In the genomic region with DNA sequence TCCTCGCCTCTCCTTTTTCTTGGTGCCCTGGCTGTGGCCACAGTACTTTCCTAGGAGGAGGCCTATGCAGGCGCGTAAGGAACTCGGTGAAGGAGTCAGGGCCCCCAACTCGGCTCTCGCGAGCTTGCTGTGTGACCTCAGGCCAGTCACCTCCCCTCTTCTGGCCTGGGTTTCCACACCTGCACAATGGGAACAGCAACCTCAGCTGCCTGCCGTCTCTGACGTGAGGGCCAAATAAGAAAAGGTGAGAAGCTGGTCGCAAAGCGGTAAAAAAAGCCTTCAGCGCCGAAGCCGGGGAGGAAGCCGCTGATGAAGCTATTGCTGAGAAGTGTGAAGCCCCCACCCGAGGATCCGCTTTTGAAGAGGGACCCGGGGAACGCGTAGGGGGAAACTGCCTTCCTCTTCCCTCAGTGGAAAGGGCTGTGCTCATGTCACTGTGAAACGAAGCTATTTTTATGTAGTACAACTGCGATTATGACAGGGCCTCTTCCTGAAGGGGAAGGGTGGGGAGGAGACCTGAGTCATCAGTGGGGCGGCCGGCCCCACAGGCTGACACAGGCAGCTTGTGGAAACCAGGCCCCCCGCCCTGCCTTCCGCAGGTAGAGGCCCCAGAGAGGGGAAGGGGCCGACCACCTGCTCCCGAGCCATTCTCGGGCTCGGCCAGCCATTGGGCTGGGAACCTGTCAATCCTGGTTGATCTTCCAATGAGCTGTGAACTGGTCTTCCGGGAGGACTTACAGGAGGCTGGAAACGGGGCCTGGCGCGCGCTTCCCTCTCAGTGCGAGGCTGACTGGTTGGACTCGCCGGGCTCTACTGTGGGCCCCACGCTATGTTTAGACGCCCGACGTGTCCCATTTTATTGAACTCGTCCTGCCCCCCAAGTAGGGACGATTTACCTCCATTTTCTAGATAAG, we compare ENCODE assay signal across 2 cellular contexts.
TF ChIP-seq lines count a peak whose summit lies in the region.

No MANE protein-coding gene starts in this region.

TF ChIP-seq in GM12891, 5 proteins besides CTCF, POLR2A, EP300 and RAD21:
- TF ChIP-seq PAX5 (IDR thresholded peaks at IDR 0.05; ENCODE audit: insufficient read depth, low read length, severe bottlenecking) (peak; percentile 60), SPI1 (IDR thresholded peaks at IDR 0.05; ENCODE audit: low read depth, low read length) (peak; percentile 53; the same call in 1 of the 2 replicates), POU2F2 (IDR thresholded peaks at IDR 0.05; ENCODE audit: low read depth, low read length) (peak; percentile 32; the same call in 1 of the 2 replicates), TAF1 (IDR thresholded peaks at IDR 0.05; ENCODE audit: low read depth, low read length) (peak; percentile 57), POLR2AphosphoS5 (IDR thresholded peaks at IDR 0.05; ENCODE audit: low read depth, low read length) (peak; percentile 62)

TF ChIP-seq in H1, 55 proteins besides CTCF, POLR2A, EP300 and RAD21:
- TF ChIP-seq GABPA (IDR thresholded peaks at IDR 0.05; ENCODE audit: borderline replicate concordance, insufficient read depth, low read length) (peak; percentile 29; the same call in 1 of the 2 replicates), SP2 (IDR thresholded peaks at IDR 0.05; ENCODE audit: low read length) (peak; percentile 77), SIN3A (conservative IDR thresholded peaks at IDR 0.05 in 1 of 2, IDR thresholded peaks at IDR 0.05 in 1 of 2; ENCODE audit: low read depth in 1 of 2, low read length in 2 of 2) (peak in 1 of 2 experiments; percentile 55; a peak in 1 of 4 replicates), GTF2F1 (IDR thresholded peaks at IDR 0.05; ENCODE audit: borderline replicate concordance, low read depth, low read length) (no peak), SP1 (IDR thresholded peaks at IDR 0.05; ENCODE audit: low read depth, low read length) (peak; percentile 94), EZH2 (IDR thresholded peaks at IDR 0.05; ENCODE audit: low read depth, low read length, severe bottlenecking) (no peak), PHF8 (conservative IDR thresholded peaks at IDR 0.05; ENCODE audit: low read depth, low read length) (peak; percentile 48; the same call in 1 of the 2 replicates), ASH2L (IDR thresholded peaks at IDR 0.05; ENCODE audit: low read length) (peak; percentile 47), SP4 (IDR thresholded peaks at IDR 0.05; ENCODE audit: low read length) (0 out of 2 replicates have a peak, but pooled peaks have one; percentile 61), TEAD4 (IDR thresholded peaks at IDR 0.05; ENCODE audit: low read depth, low read length) (no peak), CHD2 (IDR thresholded peaks at IDR 0.05; ENCODE audit: low read length) (peak; percentile 87), KDM1A (IDR thresholded peaks at IDR 0.05; ENCODE audit: borderline replicate concordance, low read length) (peak; percentile 79), HDAC2 (IDR thresholded peaks at IDR 0.05; ENCODE audit: borderline replicate concordance in 1 of 2, low read depth in 2 of 2, low read length in 2 of 2) (peak; percentile 24 to 29; a peak in 1 of 4 replicates), TAF1 (IDR thresholded peaks at IDR 0.05; ENCODE audit: low read depth, low read length) (no peak)
- TF ChIP-seq, protein P1, sequence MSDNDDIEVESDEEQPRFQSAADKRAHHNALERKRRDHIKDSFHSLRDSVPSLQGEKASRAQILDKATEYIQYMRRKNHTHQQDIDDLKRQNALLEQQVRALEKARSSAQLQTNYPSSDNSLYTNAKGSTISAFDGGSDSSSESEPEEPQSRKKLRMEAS (IDR thresholded peaks at IDR 0.05) = peak; percentile 85
- TF ChIP-seq, protein P2, sequence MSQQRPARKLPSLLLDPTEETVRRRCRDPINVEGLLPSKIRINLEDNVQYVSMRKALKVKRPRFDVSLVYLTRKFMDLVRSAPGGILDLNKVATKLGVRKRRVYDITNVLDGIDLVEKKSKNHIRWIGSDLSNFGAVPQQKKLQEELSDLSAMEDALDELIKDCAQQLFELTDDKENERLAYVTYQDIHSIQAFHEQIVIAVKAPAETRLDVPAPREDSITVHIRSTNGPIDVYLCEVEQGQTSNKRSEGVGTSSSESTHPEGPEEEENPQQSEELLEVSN (IDR thresholded peaks at IDR 0.05) = peak; percentile 96
